Comparison of ENCODE assay signal across 26 cellular contexts in genomic region chr3:184880616-184881015, GRCh38.
A peak's percentile ranks its signal among the peaks of the same experiment; 100 is the strongest.
DNase-seq lines count a peak whose midpoint lies in the region; ATAC-seq, FAIRE-seq and TF ChIP-seq lines count a peak whose summit lies in the region.
"Had no signal": no experiment of that assay in that cellular context is flagged by ENCODE, and none has a peak within 500 bp of the region (broad histone marks: within the 10 kb centered on the region; RNA-seq: fewer than 3 reads in every experiment).

No MANE protein-coding gene starts in this region.

- H3K9me3 Mint-ChIP-seq in stimulated activated naive B cell treated with anti-CD40 and anti-IgM and Interleukin-4, amounts not matched to agents 10 μg/mL and 1 μg/mL and 100 μg/mL, for 72 hours: no peaks in the 10 kb centered on the region
- H3K9me3 Mint-ChIP-seq in T-cell: no peaks in the 10 kb centered on the region
- H3K9me3 Mint-ChIP-seq: CD14-positive monocyte; CD8-positive, alpha-beta memory T cell had no signal

- H3K27me3 ChIP-seq in psoas muscle (ENCODE audit: insufficient read depth in 3 of 3, low read length in 2 of 3): no peaks in the 10 kb centered on the region
- H3K27me3 ChIP-seq: SJSA1 had no signal

- TF ChIP-seq POLR2A in H54 (IDR thresholded peaks at IDR 0.05; ENCODE audit: low read depth, low read length): no peak

- no peak overlapping the region for H3K27ac Mint-ChIP-seq in stimulated activated naive B cell treated with anti-CD40 and anti-IgM and Interleukin-4, amounts not matched to agents 10 μg/mL and 1 μg/mL and 100 μg/mL, for 72 hours
- H3K27ac Mint-ChIP-seq in T-cell: no peak overlapping the region
- H3K27ac Mint-ChIP-seq: B cell, CD14-positive monocyte had no signal

- H3K4me1 Mint-ChIP-seq in stimulated activated naive B cell treated with anti-CD40 and anti-IgM and Interleukin-4, amounts not matched to agents 10 μg/mL and 1 μg/mL and 100 μg/mL, for 72 hours: peaks cover 9 to 24% of the 10 kb centered on the region in 2 donors
- no peaks in the 10 kb centered on the region for H3K4me1 Mint-ChIP-seq in T-cell
- H3K4me1 Mint-ChIP-seq: CD14-positive monocyte; CD8-positive, alpha-beta memory T cell had no signal

- H3K36me3 Mint-ChIP-seq in stimulated activated naive B cell treated with anti-CD40 and anti-IgM and Interleukin-4, amounts not matched to agents 10 μg/mL and 1 μg/mL and 100 μg/mL, for 72 hours: peaks cover 35 to 41% of the 10 kb centered on the region in 2 donors
- peaks cover 65% of the 10 kb centered on the region for H3K36me3 Mint-ChIP-seq in T-cell

- DNase-seq in AG10803 (ENCODE audit: low read depth) (peak; percentile 3), H54 (ENCODE audit: insufficient read length, low spot score) (no peak), fibroblast of gingiva (ENCODE audit: low read depth) (peak; percentile 2), psoas muscle (no peak), ureter (ENCODE audit: low spot score) (no peak), T-cell (no peak)
- no peak for DNase-seq in stimulated activated naive B cell treated with anti-CD40 and anti-IgM and Interleukin-4, amounts not matched to agents 10 μg/mL and 1 μg/mL and 100 μg/mL, for 72 hours
- no peak for DNase-seq in activated CD4-positive, alpha-beta T cell treated with anti-CD3 and anti-CD28 coated beads for 1 hour
- DNase-seq: CD8-positive, alpha-beta memory T cell; DMS79 treated with DMSO at 0.1 percent for 48 hours; NCI-H1092; NCI-H1417 treated with DMSO at 0.1 percent for 48 hours; NCI-H1694 treated with DMSO at 0.1 percent for 48 hours; NCI-H2081; NCI-H2227 treated with DMSO at 0.1 percent for 48 hours; NCI-H526 treated with DMSO at 0.1 percent for 48 hours; PC-9; Right ventricle myocardium superior; RPMI8226 had no signal

- H3K4me3 ChIP-seq in AG10803 (ENCODE audit: low read length) (no peak overlapping the region), psoas muscle (no peak overlapping the region)
- H3K4me3 ChIP-seq: PC-9, SJSA1 had no signal

- CTCF ChIA-PET in T-cell (lab: Charles Lee): no interaction called here

- H3K36me3 ChIP-seq in psoas muscle (ENCODE audit: insufficient read depth in 1 of 2, low read depth in 1 of 2): peaks cover 4 to 67% of the 10 kb centered on the region in 2 donors

- TF ChIP-seq CTCF in AG10803 (conservative IDR thresholded peaks at IDR 0.05; ENCODE audit: low read length): no peak
- no peak for TF ChIP-seq CTCF in psoas muscle (IDR thresholded peaks at IDR 0.05)

- WGBS in psoas muscle, 3 donors: 29 to 52% (median 41%) methylated on average over 1 of the region's 1 CpG

- POLR2A ChIA-PET in T-cell (lab: Charles Lee): no interaction called here

- peak; percentile 57 for FAIRE-seq in H54 (lab: Jason Lieb, UNC)
- FAIRE-seq: A204.1, H1 had no signal

- peak; percentile 68 to 85 (median 80) for ATAC-seq in psoas muscle
- no peak for ATAC-seq in stimulated activated naive B cell treated with anti-CD40 and anti-IgM and Interleukin-4, amounts not matched to agents 10 μg/mL and 1 μg/mL and 100 μg/mL, for 72 hours (replicated peaks)
- no peak for ATAC-seq in T-cell (replicated peaks in 1 of 4)
- ATAC-seq: HCT116 had no signal

- H3K27ac ChIP-seq in psoas muscle: peak overlapping the region; percentile 56
- H3K27ac ChIP-seq: HL-60, PC-9, SJSA1 had no signal

- no peaks in the 10 kb centered on the region for H3K27me3 Mint-ChIP-seq in stimulated activated naive B cell treated with anti-CD40 and anti-IgM and Interleukin-4, amounts not matched to agents 10 μg/mL and 1 μg/mL and 100 μg/mL, for 72 hours
- H3K27me3 Mint-ChIP-seq in T-cell: no peaks in the 10 kb centered on the region
- H3K27me3 Mint-ChIP-seq: B cell; CD8-positive, alpha-beta memory T cell had no signal

- peaks cover 14% of the 10 kb centered on the region for H3K4me1 ChIP-seq in psoas muscle
- H3K4me1 ChIP-seq: SJSA1 had no signal

- no peak overlapping the region for H3K4me3 Mint-ChIP-seq in stimulated activated naive B cell treated with anti-CD40 and anti-IgM and Interleukin-4, amounts not matched to agents 10 μg/mL and 1 μg/mL and 100 μg/mL, for 72 hours
- H3K4me3 Mint-ChIP-seq in T-cell: no peak overlapping the region
- H3K4me3 Mint-ChIP-seq: B cell; CD14-positive monocyte; CD8-positive, alpha-beta memory T cell had no signal

- no peaks in the 10 kb centered on the region for H3K9me3 ChIP-seq in psoas muscle
- H3K9me3 ChIP-seq: SJSA1 had no signal

- intact Hi-C loops in psoas muscle (cut with DNase I): no loop called here

Comparison
In these comparisons a context has a peak if more than half of its experiments do, and no peak if none do; other contexts are left out.
1. DNase-seq: peak in AG10803 (single experiment) and fibroblast of gingiva (single experiment); none in H54 (single experiment), psoas muscle (0 of 2), ureter (single experiment), stimulated activated naive B cell treated with anti-CD40 and anti-IgM and Interleukin-4, amounts not matched to agents 10 μg/mL and 1 μg/mL and 100 μg/mL, for 72 hours (single experiment), activated CD4-positive, alpha-beta T cell treated with anti-CD3 and anti-CD28 coated beads for 1 hour (single experiment) and T-cell (0 of 34).
2. ATAC-seq: peak in psoas muscle (4 of 4); none in stimulated activated naive B cell treated with anti-CD40 and anti-IgM and Interleukin-4, amounts not matched to agents 10 μg/mL and 1 μg/mL and 100 μg/mL, for 72 hours (0 of 2) and T-cell (0 of 4).